In the genomic region with DNA sequence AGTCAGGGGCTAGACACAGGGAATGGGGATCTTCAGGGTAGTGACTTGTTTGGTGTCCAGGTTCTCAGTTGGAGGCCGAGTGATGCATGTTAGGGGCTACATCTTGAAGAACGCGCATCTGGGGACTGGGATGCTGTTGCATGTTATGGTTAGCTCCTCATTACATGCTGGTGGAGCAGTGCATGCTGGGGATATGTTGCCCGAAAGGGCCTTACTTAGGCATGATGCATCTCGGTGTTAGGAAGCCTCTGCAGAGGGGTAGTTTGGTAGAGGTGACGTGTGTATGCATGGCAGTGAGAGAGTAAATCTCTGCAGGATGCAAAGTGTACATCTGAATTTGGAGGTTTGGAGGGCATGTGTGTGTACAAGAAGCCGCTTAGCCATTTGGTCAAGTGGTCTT, we compare ENCODE assay signal across 9 cellular contexts. TPM values are rescaled to one million over a fixed set of nuclear protein-coding genes. Genes with fewer than 3 reads are reported as not detected.
DNase-seq lines count a peak whose midpoint lies in the region; ATAC-seq and TF ChIP-seq lines count a peak whose summit lies in the region.
"Had no signal": no experiment of that assay in that cellular context is flagged by ENCODE, and none has a peak within 500 bp of the region (broad histone marks: within the 10 kb centered on the region; RNA-seq: fewer than 3 reads in every experiment).

No MANE protein-coding gene starts in this region.

- H3K4me1 ChIP-seq in GM23248 (ENCODE audit: insufficient read depth), result peaks cover 45% of the 10 kb centered on the region
- peaks cover 36 to 72% (median 52%) of the 10 kb centered on the region in 3 donors for H3K4me1 ChIP-seq in esophagus squamous epithelium

- peaks cover 16% of the 10 kb centered on the region; the same call in 1 of the 2 replicates for H4K20me1 ChIP-seq in GM23248 (ENCODE audit: insufficient read depth)

- no peak for TF ChIP-seq CTCF in esophagus squamous epithelium (IDR thresholded peaks at IDR 0.05)

- no peaks in the 10 kb centered on the region for H3K9me2 ChIP-seq in GM23248 (ENCODE audit: insufficient read depth)

- peak overlapping the region; percentile 91 for H3K27ac ChIP-seq in GM23248
- H3K27ac ChIP-seq in esophagus squamous epithelium, result peak overlapping the region; percentile 99 to 100 (median 100)

- no peaks in the 10 kb centered on the region for H3K9me3 ChIP-seq in GM23248 (ENCODE audit: low read depth)
- no peaks in the 10 kb centered on the region for H3K9me3 ChIP-seq in T-helper 17 cell (ENCODE audit: control insufficient read depth, low read length, poor library complexity, severe bottlenecking)
- no peaks in the 10 kb centered on the region for H3K9me3 ChIP-seq in esophagus squamous epithelium

- peaks cover 38% of the 10 kb centered on the region for H3F3A ChIP-seq in GM23248 (ENCODE audit: insufficient read depth)

- intact Hi-C loops in esophagus squamous epithelium (cut with DNase I), result no loop called here

- peak overlapping the region; percentile 96 for H3K9ac ChIP-seq in GM23248

- H3K4me2 ChIP-seq in GM23248 (ENCODE audit: unreplicated experiment), result peak overlapping the region; percentile 96

- H3K36me3 ChIP-seq in GM23248 (ENCODE audit: low read depth) (peaks cover 24% of the 10 kb centered on the region), esophagus squamous epithelium (peaks cover 15 to 44% (median 26%) of the 10 kb centered on the region in 3 donors)

- H3K27me3 Mint-ChIP-seq in T-helper 17 cell, result no peaks in the 10 kb centered on the region

- no peak overlapping the region for H2AFZ ChIP-seq in GM23248

- 55 to 61% methylated on average over 7 of the region's 7 CpGs for WGBS in GM23248 (ENCODE audit: low coverage in 1 of 2, low lambda C conversion rate in 2 of 2, missing lambda C conversion rate in 2 of 2), 2 experiments
- 61 to 71% methylated on average over 7 of the region's 7 CpGs for WGBS in esophagus squamous epithelium, 2 donors

- H3K4me3 Mint-ChIP-seq in T-helper 17 cell, result peak overlapping the region; percentile 87

- H3K27me3 ChIP-seq in GM23248 (replicated peaks; ENCODE audit: insufficient read depth) (no peaks in the 10 kb centered on the region), esophagus squamous epithelium (no peaks in the 10 kb centered on the region)

- peak; percentile 61 for DNase-seq in GM23248
- DNase-seq in T-helper 17 cell, result no peak
- no peak for DNase-seq in esophagus squamous epithelium (lab: John Stamatoyannopoulos, UW)
- no peak for DNase-seq in skeletal muscle cell (ENCODE audit: low read depth)
- DNase-seq in NCI-H510A treated with DMSO at 0.1 percent for 48 hours (lab: John Stamatoyannopoulos, UW), result no peak
- no peak for DNase-seq in SKM-1 (lab: John Stamatoyannopoulos, UW; ENCODE audit: unreplicated experiment)
- DNase-seq: NCI-H446 treated with DMSO at 0.1 percent for 48 hours had no signal

- H3K79me2 ChIP-seq in GM23248 (ENCODE audit: insufficient read depth), result peaks cover 63% of the 10 kb centered on the region

- H3K36me3 Mint-ChIP-seq in T-helper 17 cell (ENCODE audit: low read depth), result peaks cover 7% of the 10 kb centered on the region

- H3K4me3 ChIP-seq in GM23248 (peak overlapping the region; percentile 91), esophagus squamous epithelium (peak overlapping the region; percentile 70 to 94 (median 81)), skeletal muscle cell (ENCODE audit: low read depth, low read length) (peak overlapping the region; percentile 80)

- no peak for TF ChIP-seq POLR2A in esophagus squamous epithelium (IDR thresholded peaks at IDR 0.05)

- ATAC-seq in T-helper 17 cell (no peak), GM19467 (IDR thresholded peaks at IDR 0.05; ENCODE audit: unreplicated experiment) (no peak), HG03521 (IDR thresholded peaks at IDR 0.05; ENCODE audit: unreplicated experiment) (no peak)

- H3K4me1 Mint-ChIP-seq in T-helper 17 cell, result peaks cover 33% of the 10 kb centered on the region

- peak overlapping the region; percentile 85 for H3K27ac Mint-ChIP-seq in T-helper 17 cell

- in situ Hi-C loops in GM23248 (cut with MboI), result no loop called here

RNA-seq across cellular contexts. Expression of gene EIF4G1, which starts 2.4 kb away (rescaled TPM):
- total RNA-seq in GM23248 (2014; rRNA removed; shearing (Covaris generic)), result 366 and 370 TPM in 2 replicates
- 183 and 184 TPM in 2 replicates for polyA plus RNA-seq in GM23248 (2016; fragmentation: Nextera tagmentation; extraction: Ambion mirVana)
- total RNA-seq in T-helper 17 cell (100 to 1,000 TPM; 226 to 236 TPM), esophagus squamous epithelium (100 to 1,000 TPM; 272 to 462 (median 352) TPM)

RNA-seq across cellular contexts. Expression of gene PSMD2, which starts 17.8 kb away (rescaled TPM):
- 596 and 602 TPM in 2 replicates for total RNA-seq in GM23248 (2014; rRNA removed; shearing (Covaris generic))
- 513 and 518 TPM in 2 replicates for polyA plus RNA-seq in GM23248 (2016; fragmentation: Nextera tagmentation; extraction: Ambion mirVana)
- total RNA-seq in T-helper 17 cell, result 100 to 1,000 TPM; 149 to 171 TPM
- total RNA-seq in esophagus squamous epithelium, result 100 to 1,000 TPM; 209 to 362 (median 235) TPM

RNA-seq across cellular contexts. Expression of gene FAM131A, which starts 20.6 kb away (rescaled TPM):
- 24.5 and 44.9 TPM in 2 replicates for total RNA-seq in GM23248 (2014; rRNA removed; shearing (Covaris generic))
- 5.6 and 7.0 TPM in 2 replicates for polyA plus RNA-seq in GM23248 (2016; fragmentation: Nextera tagmentation; extraction: Ambion mirVana)
- total RNA-seq in T-helper 17 cell (10 to 100 TPM in 1 of 2 donors, 1 to 10 TPM in 1; 7.9 to 10.9 TPM), esophagus squamous epithelium (10 to 100 TPM in 2 of 4 donors, 1 to 10 TPM in 2; 7.4 to 20.2 (median 10.4) TPM)

RNA-seq across cellular contexts. Expression of gene ECE2, which starts 41.0 kb away (rescaled TPM):
- not detected in 2 replicates for total RNA-seq in GM23248 (2014; rRNA removed; shearing (Covaris generic))
- not detected in 2 replicates for polyA plus RNA-seq in GM23248 (2016; fragmentation: Nextera tagmentation; extraction: Ambion mirVana)
- total RNA-seq in T-helper 17 cell (not detected), esophagus squamous epithelium (not detected)

RNA-seq across cellular contexts. Expression of gene CLCN2, which starts 44.6 kb away (rescaled TPM):
- total RNA-seq in GM23248 (2014; rRNA removed; shearing (Covaris generic)), result 1.2 and 1.8 TPM in 2 replicates
- 1.3 and 1.5 TPM in 2 replicates for polyA plus RNA-seq in GM23248 (2016; fragmentation: Nextera tagmentation; extraction: Ambion mirVana)
- total RNA-seq in T-helper 17 cell (1 to 10 TPM; 4.6 TPM), esophagus squamous epithelium (1 to 10 TPM; 2.1 to 4.2 (median 3.0) TPM)
